Comparison of ENCODE assay signal across 17 cellular contexts in genomic region chr6:110699780-110700179, GRCh38.
A peak's percentile ranks its signal among the peaks of the same experiment; 100 is the strongest.
DNase-seq lines count a peak whose midpoint lies in the region; ATAC-seq and TF ChIP-seq lines count a peak whose summit lies in the region.
"Had no signal": no experiment of that assay in that cellular context is flagged by ENCODE, and none has a peak within 500 bp of the region (broad histone marks: within the 10 kb centered on the region; RNA-seq: fewer than 3 reads in every experiment).

No MANE protein-coding gene starts in this region.

- no peak for ATAC-seq in GM18505 (IDR thresholded peaks at IDR 0.05; ENCODE audit: unreplicated experiment)
- ATAC-seq: K562 had no signal

- TF ChIP-seq EP300 in suprapubic skin (IDR thresholded peaks at IDR 0.05) = no peak

- H3K27me3 ChIP-seq in endodermal cell (ENCODE audit: control insufficient read depth, insufficient read depth, low read length, poor library complexity, severe bottlenecking) (no peaks in the 10 kb centered on the region), suprapubic skin (no peaks in the 10 kb centered on the region), H7 (ENCODE audit: control insufficient read depth, insufficient read depth, low read length) (no peaks in the 10 kb centered on the region), esophagus squamous epithelium (no peaks in the 10 kb centered on the region)
- H3K27me3 ChIP-seq: Peyer's patch had no signal

- H3K27ac ChIP-seq in endodermal cell (ENCODE audit: low read depth, low read length) = no peak overlapping the region
- peak overlapping the region; percentile 11 for H3K27ac ChIP-seq in suprapubic skin
- H3K27ac ChIP-seq in esophagus squamous epithelium = peak overlapping the region in 2 of 4 donors; percentile 68 to 81
- H3K27ac ChIP-seq: C4-2B, Peyer's patch had no signal

- H3K36me3 ChIP-seq in endodermal cell (ENCODE audit: control insufficient read depth, insufficient read depth, low read length) = no peaks in the 10 kb centered on the region
- no peaks in the 10 kb centered on the region for H3K36me3 ChIP-seq in suprapubic skin
- no peaks in the 10 kb centered on the region for H3K36me3 ChIP-seq in H7 (replicated peaks; ENCODE audit: control insufficient read depth, insufficient read depth, low read length)
- H3K36me3 ChIP-seq in esophagus squamous epithelium = no peaks in the 10 kb centered on the region
- H3K36me3 ChIP-seq: Peyer's patch had no signal

- DNase-seq in NCI-H2171 treated with DMSO at 0.1 percent for 48 hours (lab: John Stamatoyannopoulos, UW) (peak; percentile 14), NCI-H2171 (lab: John Stamatoyannopoulos, UW) (no peak), NCI-H69 (lab: John Stamatoyannopoulos, UW) (peak; percentile 57), endodermal cell (peak; percentile 53), suprapubic skin (ENCODE audit: low spot score in 2 of 2) (no peak), H7 (no peak), esophagus squamous epithelium (lab: John Stamatoyannopoulos, UW) (no peak)
- DNase-seq: DMS153, EL, NCI-H1048, NCI-H187 treated with DMSO at 0.1 percent for 48 hours, NCI-H2227 treated with DMSO at 0.1 percent for 48 hours, NCI-H82, Peyer's patch had no signal

- intact Hi-C loops in esophagus squamous epithelium (cut with DNase I) = no loop called here

- WGBS in endodermal cell (ENCODE audit: insufficient coverage in 1 of 2, insufficient read length in 1 of 2), 2 experiments = 85 to 86% methylated on average over 2 to 3 of the region's 3 CpGs
- 82% methylated on average over 3 of the region's 3 CpGs for WGBS in suprapubic skin
- 89 to 90% methylated on average over 3 of the region's 3 CpGs for WGBS in esophagus squamous epithelium, 2 donors

- peaks cover 22% of the 10 kb centered on the region for H3K36me3 Mint-ChIP-seq in endodermal cell (ENCODE audit: low read depth)

- peaks cover 12% of the 10 kb centered on the region for H3K9me3 Mint-ChIP-seq in endodermal cell

- H3K27me3 Mint-ChIP-seq in endodermal cell (ENCODE audit: insufficient read depth) = no peaks in the 10 kb centered on the region

- H3K9ac ChIP-seq in endodermal cell (ENCODE audit: extremely low read depth, low read length, poor library complexity, severe bottlenecking) = no peak overlapping the region

- H3K9me3 ChIP-seq in endodermal cell (ENCODE audit: control insufficient read depth, low read length) (peaks cover 10% of the 10 kb centered on the region), suprapubic skin (no peaks in the 10 kb centered on the region), esophagus squamous epithelium (peaks cover 0 to 3% (median 0%) of the 10 kb centered on the region in 3 donors)
- H3K9me3 ChIP-seq: Peyer's patch had no signal

- H3K27ac Mint-ChIP-seq in endodermal cell = no peak overlapping the region

- TF ChIP-seq CTCF in endodermal cell (conservative IDR thresholded peaks at IDR 0.05) (no peak), suprapubic skin (IDR thresholded peaks at IDR 0.05) (no peak), esophagus squamous epithelium (IDR thresholded peaks at IDR 0.05) (no peak)

- H3K4me3 Mint-ChIP-seq in endodermal cell = no peak overlapping the region

- H3K4me3 ChIP-seq in endodermal cell (ENCODE audit: low read length) (no peak overlapping the region), suprapubic skin (no peak overlapping the region), H7 (ENCODE audit: insufficient read depth, low read depth, low read length) (no peak overlapping the region), esophagus squamous epithelium (no peak overlapping the region)
- H3K4me3 ChIP-seq: K562, Peyer's patch had no signal

- H3K4me1 ChIP-seq in endodermal cell (ENCODE audit: control insufficient read depth, insufficient read depth, low read length) = peaks cover 5% of the 10 kb centered on the region
- peaks cover 4% of the 10 kb centered on the region for H3K4me1 ChIP-seq in suprapubic skin
- H3K4me1 ChIP-seq in esophagus squamous epithelium = peaks cover 3 to 16% (median 7%) of the 10 kb centered on the region in 3 donors
- H3K4me1 ChIP-seq: Peyer's patch had no signal

- TF ChIP-seq POLR2A in suprapubic skin (IDR thresholded peaks at IDR 0.05) (no peak), GM18505 (IDR thresholded peaks at IDR 0.05; ENCODE audit: borderline replicate concordance, extremely low read depth, insufficient read depth, insufficient read length) (no peak), esophagus squamous epithelium (IDR thresholded peaks at IDR 0.05) (no peak)

- H3K4me1 Mint-ChIP-seq in endodermal cell = peaks cover 16% of the 10 kb centered on the region

Comparison
In these comparisons a context has a peak if more than half of its experiments do, and no peak if none do; other contexts are left out.
1. DNase-seq: peak in NCI-H2171 treated with DMSO at 0.1 percent for 48 hours (single experiment), NCI-H69 (single experiment) and endodermal cell (single experiment); none in NCI-H2171 (single experiment), suprapubic skin (0 of 2), H7 (single experiment) and esophagus squamous epithelium (single experiment).